In genomic region chr5:136052692-136053335, GRCh38 we compare ENCODE assay signal across 1 cellular context.
TF ChIP-seq lines count a peak whose summit lies in the region.

No MANE protein-coding gene starts in this region.

TF ChIP-seq in A549, 52 proteins besides CTCF, POLR2A, EP300 and RAD21:
- TF ChIP-seq HEYL (CRISPR knock-in tag; IDR thresholded peaks at IDR 0.05) (no peak), NPAS2 (CRISPR knock-in tag; IDR thresholded peaks at IDR 0.05; ENCODE audit: borderline replicate concordance) (no peak), PBX3 (IDR thresholded peaks at IDR 0.05) (0 out of 2 replicates have a peak, but pooled peaks have one; percentile 5), KDM1A (IDR thresholded peaks at IDR 0.05; ENCODE audit: low read depth) (no peak), RARB (CRISPR knock-in tag; IDR thresholded peaks at IDR 0.05) (peak; percentile 73; the same call in 1 of the 2 replicates), USF2 (IDR thresholded peaks at IDR 0.05) (no peak), POLR2AphosphoS2 (conservative IDR thresholded peaks at IDR 0.05; ENCODE audit: low read length) (peak; percentile 60; the same call in 1 of the 2 replicates), GATA3 (IDR thresholded peaks at IDR 0.05; ENCODE audit: borderline replicate concordance) (peak; percentile 35; the same call in 1 of the 2 replicates), BHLHE40 (IDR thresholded peaks at IDR 0.05; ENCODE audit: low read depth, low read length) (no peak), FOSB (CRISPR knock-in tag; IDR thresholded peaks at IDR 0.05) (peak; percentile 50; the same call in 1 of the 2 replicates), NR3C1 (IDR thresholded peaks at IDR 0.05) (no peak)
